ENCODE assay signal across 8 cellular contexts in genomic region chr3:56467801-56468183, GRCh38. TPM values are rescaled to one million over a fixed set of nuclear protein-coding genes. Genes with fewer than 3 reads are reported as not detected.
DNase-seq lines count a peak whose midpoint lies in the region; ATAC-seq and FAIRE-seq lines count a peak whose summit lies in the region.
"Had no signal": no experiment of that assay in that cellular context is flagged by ENCODE, and none has a peak within 500 bp of the region (broad histone marks: within the 10 kb centered on the region; RNA-seq: fewer than 3 reads in every experiment).

No MANE protein-coding gene starts in this region.

- no peaks in the 10 kb centered on the region for H3K9me3 ChIP-seq in iPS-18a (ENCODE audit: control insufficient read depth, low read depth, low read length)
- H3K9me3 ChIP-seq: neutrophil had no signal

- no peaks in the 10 kb centered on the region for H3K36me3 Mint-ChIP-seq in activated naive CD8-positive, alpha-beta T cell treated with anti-CD3 and anti-CD28 coated beads, Interleukin-2, amount 50 U/mL, for 24 hours (ENCODE audit: low read depth)
- H3K36me3 Mint-ChIP-seq in stimulated activated naive CD8-positive, alpha-beta T cell treated with anti-CD3 and anti-CD28 coated beads, Interleukin-15, Interleukin-2, amounts not matched to agents 100 ng/mL and 50 ng/mL, for 24 hours (ENCODE audit: low read depth): no peaks in the 10 kb centered on the region
- H3K36me3 Mint-ChIP-seq in activated CD8-positive, alpha-beta memory T cell treated with anti-CD3 and anti-CD28 coated beads, Interleukin-2, amount 10 ng/mL, durations not matched to agents 7 days and 5 days: no peaks in the 10 kb centered on the region

- no peak overlapping the region for H3K27ac ChIP-seq in iPS-18a (ENCODE audit: low read length)
- H3K27ac ChIP-seq: neutrophil had no signal

- peak overlapping the region; percentile 38 for H3K4me3 Mint-ChIP-seq in activated naive CD8-positive, alpha-beta T cell treated with anti-CD3 and anti-CD28 coated beads, Interleukin-2, amount 50 U/mL, for 24 hours
- peak overlapping the region; percentile 81 for H3K4me3 Mint-ChIP-seq in stimulated activated naive CD8-positive, alpha-beta T cell treated with anti-CD3 and anti-CD28 coated beads, Interleukin-15, Interleukin-2, amounts not matched to agents 100 ng/mL and 50 ng/mL, for 24 hours
- H3K4me3 Mint-ChIP-seq in activated CD8-positive, alpha-beta memory T cell treated with anti-CD3 and anti-CD28 coated beads, Interleukin-2, amount 10 ng/mL, durations not matched to agents 7 days and 5 days: no peak overlapping the region

- no peaks in the 10 kb centered on the region for H3K27me3 ChIP-seq in iPS-18a (ENCODE audit: control insufficient read depth, insufficient read depth, low read length)

- H3K27me3 Mint-ChIP-seq in activated naive CD8-positive, alpha-beta T cell treated with anti-CD3 and anti-CD28 coated beads, Interleukin-2, amount 50 U/mL, for 24 hours: peaks cover 66% of the 10 kb centered on the region
- H3K27me3 Mint-ChIP-seq in stimulated activated naive CD8-positive, alpha-beta T cell treated with anti-CD3 and anti-CD28 coated beads, Interleukin-15, Interleukin-2, amounts not matched to agents 100 ng/mL and 50 ng/mL, for 24 hours: peaks cover 71% of the 10 kb centered on the region
- peaks cover 67% of the 10 kb centered on the region for H3K27me3 Mint-ChIP-seq in activated CD8-positive, alpha-beta memory T cell treated with anti-CD3 and anti-CD28 coated beads, Interleukin-2, amount 10 ng/mL, durations not matched to agents 7 days and 5 days

- peak overlapping the region; percentile 95 for H3K4me3 ChIP-seq in iPS-18a (ENCODE audit: low read length)

- peaks cover 3% of the 10 kb centered on the region for H3K4me1 ChIP-seq in iPS-18a (ENCODE audit: control insufficient read depth, low read depth, low read length)

- ATAC-seq in activated naive CD8-positive, alpha-beta T cell treated with anti-CD3 and anti-CD28 coated beads, Interleukin-2, amount 50 U/mL, for 24 hours: no peak
- no peak for ATAC-seq in activated CD8-positive, alpha-beta memory T cell treated with anti-CD3 and anti-CD28 coated beads, Interleukin-2, amount 10 ng/mL, durations not matched to agents 7 days and 5 days
- no peak for ATAC-seq in GM21786 (IDR thresholded peaks at IDR 0.05; ENCODE audit: unreplicated experiment)

- peak; percentile 4 for DNase-seq in HTR-8/SVneo (ENCODE audit: insufficient read length, low spot score)
- DNase-seq in activated naive CD8-positive, alpha-beta T cell treated with anti-CD3 and anti-CD28 coated beads, Interleukin-2, amount 50 U/mL, for 24 hours: peak; percentile 2
- no peak for DNase-seq in NCI-H128 (lab: John Stamatoyannopoulos, UW; ENCODE audit: unreplicated experiment)
- DNase-seq in activated CD8-positive, alpha-beta memory T cell treated with anti-CD3 and anti-CD28 coated beads, Interleukin-2, amount 10 ng/mL, durations not matched to agents 7 days and 5 days: no peak

- H3K4me1 Mint-ChIP-seq in activated naive CD8-positive, alpha-beta T cell treated with anti-CD3 and anti-CD28 coated beads, Interleukin-2, amount 50 U/mL, for 24 hours: peaks cover 5% of the 10 kb centered on the region
- peaks cover 4% of the 10 kb centered on the region for H3K4me1 Mint-ChIP-seq in stimulated activated naive CD8-positive, alpha-beta T cell treated with anti-CD3 and anti-CD28 coated beads, Interleukin-15, Interleukin-2, amounts not matched to agents 100 ng/mL and 50 ng/mL, for 24 hours (ENCODE audit: low read depth)
- no peaks in the 10 kb centered on the region for H3K4me1 Mint-ChIP-seq in activated CD8-positive, alpha-beta memory T cell treated with anti-CD3 and anti-CD28 coated beads, Interleukin-2, amount 10 ng/mL, durations not matched to agents 7 days and 5 days

- H3K9ac ChIP-seq in iPS-18a (ENCODE audit: low read length): peak overlapping the region; percentile 53

- no peaks in the 10 kb centered on the region for H3K9me3 Mint-ChIP-seq in activated naive CD8-positive, alpha-beta T cell treated with anti-CD3 and anti-CD28 coated beads, Interleukin-2, amount 50 U/mL, for 24 hours
- H3K9me3 Mint-ChIP-seq in stimulated activated naive CD8-positive, alpha-beta T cell treated with anti-CD3 and anti-CD28 coated beads, Interleukin-15, Interleukin-2, amounts not matched to agents 100 ng/mL and 50 ng/mL, for 24 hours: no peaks in the 10 kb centered on the region
- H3K9me3 Mint-ChIP-seq in activated CD8-positive, alpha-beta memory T cell treated with anti-CD3 and anti-CD28 coated beads, Interleukin-2, amount 10 ng/mL, durations not matched to agents 7 days and 5 days (ENCODE audit: low read depth): no peaks in the 10 kb centered on the region

- H3K27ac Mint-ChIP-seq in activated naive CD8-positive, alpha-beta T cell treated with anti-CD3 and anti-CD28 coated beads, Interleukin-2, amount 50 U/mL, for 24 hours: no peak overlapping the region
- no peak overlapping the region for H3K27ac Mint-ChIP-seq in stimulated activated naive CD8-positive, alpha-beta T cell treated with anti-CD3 and anti-CD28 coated beads, Interleukin-15, Interleukin-2, amounts not matched to agents 100 ng/mL and 50 ng/mL, for 24 hours
- H3K27ac Mint-ChIP-seq in activated CD8-positive, alpha-beta memory T cell treated with anti-CD3 and anti-CD28 coated beads, Interleukin-2, amount 10 ng/mL, durations not matched to agents 7 days and 5 days: no peak overlapping the region

- no peak for FAIRE-seq in HTR-8/SVneo (lab: Jason Lieb, UNC)

- CTCF ChIA-PET in activated CD8-positive, alpha-beta memory T cell treated with anti-CD3 and anti-CD28 coated beads, Interleukin-2, amount 10 ng/mL, durations not matched to agents 7 days and 5 days (lab: Charles Lee): no interaction called here

- H3K36me3 ChIP-seq in iPS-18a (ENCODE audit: control insufficient read depth, low read depth, low read length): no peaks in the 10 kb centered on the region
- H3K36me3 ChIP-seq: neutrophil had no signal

RNA-seq across cellular contexts. Expression of gene ERC2, which starts 0.5 kb away (rescaled TPM):
- not detected for total RNA-seq in activated CD8-positive, alpha-beta memory T cell treated with anti-CD3 and anti-CD28 coated beads, Interleukin-2, amount 10 ng/mL, durations not matched to agents 7 days and 5 days

Comparison
In these comparisons a context has a peak if more than half of its experiments do, and no peak if none do; other contexts are left out.
1. DNase-seq: peak in HTR-8/SVneo (single experiment) and activated naive CD8-positive, alpha-beta T cell treated with anti-CD3 and anti-CD28 coated beads, Interleukin-2, amount 50 U/mL, for 24 hours (single experiment); none in NCI-H128 (single experiment) and activated CD8-positive, alpha-beta memory T cell treated with anti-CD3 and anti-CD28 coated beads, Interleukin-2, amount 10 ng/mL, durations not matched to agents 7 days and 5 days (single experiment).